In the genomic region with DNA sequence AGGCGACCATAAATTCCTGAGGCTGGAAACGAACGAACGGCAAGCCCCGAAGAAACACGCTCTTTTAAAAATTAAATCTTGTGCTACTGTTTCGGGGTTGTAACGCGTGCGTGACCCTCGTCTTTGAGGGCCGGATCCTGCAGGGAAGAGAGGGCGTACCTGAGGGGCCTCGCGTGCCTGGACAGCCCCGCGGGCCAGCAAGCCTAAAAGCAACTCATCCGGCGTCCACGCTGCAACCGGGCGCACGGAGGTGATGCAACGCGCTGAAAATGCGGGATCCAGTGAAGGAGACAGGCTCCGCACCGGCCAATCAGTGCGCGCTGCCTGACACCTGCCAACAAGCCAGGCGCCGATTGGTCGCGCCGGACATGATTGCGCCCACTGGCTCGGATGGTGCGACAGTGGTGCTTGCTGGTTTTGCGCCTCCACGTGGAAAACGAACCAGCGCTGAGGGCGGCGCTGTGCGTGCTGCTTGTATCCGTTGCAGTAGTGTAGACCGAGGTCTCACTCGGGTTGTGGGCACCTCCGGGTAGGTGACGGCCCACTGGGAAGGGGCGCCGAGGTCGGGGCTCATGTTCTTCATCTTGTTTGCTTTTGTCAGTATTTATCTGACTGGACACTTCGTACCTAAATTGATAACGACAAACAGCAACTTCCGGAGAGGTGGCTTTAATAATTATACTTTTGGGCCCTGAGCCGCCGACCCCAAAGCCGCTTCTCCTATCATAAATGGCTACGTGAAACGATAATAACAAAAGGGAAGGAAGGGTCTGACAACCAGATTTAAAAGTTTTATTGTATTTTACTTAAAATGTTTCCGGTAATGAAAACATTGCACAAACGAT, we compare ENCODE assay signal across 8 cellular contexts. TPM values are rescaled to one million over a fixed set of nuclear protein-coding genes. Genes with fewer than 3 reads are reported as not detected.
DNase-seq lines count a peak whose midpoint lies in the region; ATAC-seq and TF ChIP-seq lines count a peak whose summit lies in the region.

A gene (minus strand): TSS at position 246 of the 845 bp plus-strand sequence. CDS start 4,278 bp downstream, outside the sequence.

- peaks cover 55% of the 10 kb centered on the region for H3K4me1 Mint-ChIP-seq in activated CD4-positive, alpha-beta T cell treated with anti-CD3 and anti-CD28 coated beads, Interleukin-2, amount 10 ng/mL, durations not matched to agents 24 days and 14 days

- TF ChIP-seq CTCF in C4-2B (conservative IDR thresholded peaks at IDR 0.05) (peak; percentile 54), coronary artery (IDR thresholded peaks at IDR 0.05) (no peak)

- H3K27me3 ChIP-seq in layer of hippocampus (ENCODE audit: control insufficient read depth, insufficient read depth, low read length), result no peaks in the 10 kb centered on the region

- H3K27me3 Mint-ChIP-seq in activated CD4-positive, alpha-beta T cell treated with anti-CD3 and anti-CD28 coated beads, Interleukin-2, amount 10 ng/mL, durations not matched to agents 24 days and 14 days, result no peaks in the 10 kb centered on the region

- peak within 1 kb of the TSS; percentile 88 for H3K4me3 Mint-ChIP-seq in activated CD4-positive, alpha-beta T cell treated with anti-CD3 and anti-CD28 coated beads, Interleukin-2, amount 10 ng/mL, durations not matched to agents 24 days and 14 days

- ATAC-seq in GM19328 (IDR thresholded peaks at IDR 0.05; ENCODE audit: unreplicated experiment) (peak; percentile 96), HG03520 (IDR thresholded peaks at IDR 0.05; ENCODE audit: unreplicated experiment) (peak; percentile 94)

- H3K36me3 Mint-ChIP-seq in activated CD4-positive, alpha-beta T cell treated with anti-CD3 and anti-CD28 coated beads, Interleukin-2, amount 10 ng/mL, durations not matched to agents 24 days and 14 days (ENCODE audit: low read depth), result peaks cover 66% of the 10 kb centered on the region

- H3K9me3 Mint-ChIP-seq in activated CD4-positive, alpha-beta T cell treated with anti-CD3 and anti-CD28 coated beads, Interleukin-2, amount 10 ng/mL, durations not matched to agents 24 days and 14 days, result no peaks in the 10 kb centered on the region

- peak within 1 kb of the TSS; percentile 100 for H3K27ac Mint-ChIP-seq in activated CD4-positive, alpha-beta T cell treated with anti-CD3 and anti-CD28 coated beads, Interleukin-2, amount 10 ng/mL, durations not matched to agents 24 days and 14 days

- H3K27ac ChIP-seq in C4-2B, result peak within 1 kb of the TSS; percentile 82
- H3K27ac ChIP-seq in coronary artery, result peak within 1 kb of the TSS; percentile 52 to 75
- peak within 1 kb of the TSS; percentile 43 for H3K27ac ChIP-seq in layer of hippocampus (ENCODE audit: low read depth, low read length)

- peak; percentile 89 for DNase-seq in NCI-H526 treated with DMSO at 0.1 percent for 48 hours (lab: John Stamatoyannopoulos, UW)
- DNase-seq in activated CD4-positive, alpha-beta T cell treated with anti-CD3 and anti-CD28 coated beads, Interleukin-2, amount 10 ng/mL, durations not matched to agents 24 days and 14 days, result peak; percentile 100
- DNase-seq in coronary artery (ENCODE audit: low spot score), result peak; percentile 99
- peak; percentile 99 to 100 for DNase-seq in stimulated activated CD4-positive, alpha-beta T cell treated with anti-CD3 and anti-CD28 coated beads, Interleukin-1b, Interleukin-23, amount 100 ng/mL, for 4 hours (ENCODE audit: low read depth in 2 of 2)

- intact Hi-C loops in activated CD4-positive, alpha-beta T cell treated with anti-CD3 and anti-CD28 coated beads, Interleukin-2, amount 10 ng/mL, durations not matched to agents 24 days and 14 days (cut with micrococcal nuclease), result loop anchor here (1.0 to 10.0 kb wide), 5 partner anchors 17 to 1874 kb away; a partner anchor contains a TSS

- H3K4me3 ChIP-seq in coronary artery, result peak within 1 kb of the TSS; percentile 77

RNA-seq across cellular contexts. Expression of the gene that starts here (rescaled TPM):
- 226 and 234 TPM in 2 replicates for total RNA-seq in activated CD4-positive, alpha-beta T cell treated with anti-CD3 and anti-CD28 coated beads, Interleukin-2, amount 10 ng/mL, durations not matched to agents 24 days and 14 days

Comparison
In these comparisons a context has a peak if more than half of its experiments do, and no peak if none do; other contexts are left out.
1. Peak in every context shown above with its lines: DNase-seq, ATAC-seq, H3K4me3 ChIP-seq and H3K27ac ChIP-seq.